ENCODE assay signal across 1 cellular context in genomic region chr10:35126530-35127288, GRCh38.
TF ChIP-seq lines count a peak whose summit lies in the region.

TSS of gene CREM (plus strand) at chr10:35126846. CDS start at chr10:35137836, 10,990 bp downstream.

TF ChIP-seq in HepG2, 621 proteins besides CTCF, POLR2A, EP300 and RAD21 (continued from another document and continues in another):
- TF ChIP-seq MIXL1 (CRISPR knock-in tag; IDR thresholded peaks at IDR 0.05), result no peak
- TF ChIP-seq ZNF33A (CRISPR knock-in tag; IDR thresholded peaks at IDR 0.05; ENCODE audit: borderline replicate concordance), result no peak; the same call in 1 of the 2 replicates
- TF ChIP-seq ZNF569 (CRISPR knock-in tag; IDR thresholded peaks at IDR 0.05; ENCODE audit: borderline replicate concordance), result no peak
- 0 out of 2 replicates have a peak, but pooled peaks have one; percentile 54 for TF ChIP-seq KLF13 (CRISPR knock-in tag; IDR thresholded peaks at IDR 0.05)
- no peak for TF ChIP-seq ZNF414 (CRISPR knock-in tag; IDR thresholded peaks at IDR 0.05)
- TF ChIP-seq ZNF883 (CRISPR knock-in tag; IDR thresholded peaks at IDR 0.05; ENCODE audit: not compliant biosample characterization), result peak; percentile 33
- no peak for TF ChIP-seq ZNF670 (CRISPR knock-in tag; IDR thresholded peaks at IDR 0.05; ENCODE audit: borderline replicate concordance)
- peak; percentile 70; the same call in 1 of the 2 replicates for TF ChIP-seq ZNF780A (CRISPR knock-in tag; IDR thresholded peaks at IDR 0.05)
- TF ChIP-seq SRSF4 (IDR thresholded peaks at IDR 0.05; ENCODE audit: low read depth, low read length, poor library complexity, severe bottlenecking), result no peak
- TF ChIP-seq ZNF136 (CRISPR knock-in tag; IDR thresholded peaks at IDR 0.05; ENCODE audit: low read depth), result no peak; the same call in 1 of the 2 replicates
- no peak; the same call in 1 of the 2 replicates for TF ChIP-seq HES4 (CRISPR knock-in tag; IDR thresholded peaks at IDR 0.05; ENCODE audit: borderline replicate concordance)
- TF ChIP-seq MBD4 (IDR thresholded peaks at IDR 0.05; ENCODE audit: borderline replicate concordance, low read length), result no peak
- no peak for TF ChIP-seq RARG (CRISPR knock-in tag; IDR thresholded peaks at IDR 0.05; ENCODE audit: low read depth)
- TF ChIP-seq RCOR2 (CRISPR knock-in tag; IDR thresholded peaks at IDR 0.05), result peak; percentile 39; the same call in 1 of the 2 replicates
- no peak; the same call in 1 of the 2 replicates for TF ChIP-seq THAP7 (CRISPR knock-in tag; IDR thresholded peaks at IDR 0.05)
- TF ChIP-seq NONO (IDR thresholded peaks at IDR 0.05), result no peak
- TF ChIP-seq NONO (CRISPR knock-in tag; conservative IDR thresholded peaks at IDR 0.05), result no peak; the same call in 1 of the 2 replicates
- TF ChIP-seq ZBTB8A (CRISPR knock-in tag; IDR thresholded peaks at IDR 0.05; ENCODE audit: borderline replicate concordance, low read depth), result peak; percentile 71; the same call in 1 of the 2 replicates
- TF ChIP-seq CREM (IDR thresholded peaks at IDR 0.05), result no peak; the same call in 1 of the 2 replicates
- 0 out of 2 replicates have a peak, but pooled peaks have one; percentile 44 for TF ChIP-seq CREM (CRISPR knock-in tag; IDR thresholded peaks at IDR 0.05)
- peak; percentile 21; the same call in 1 of the 2 replicates for TF ChIP-seq NFYB (CRISPR knock-in tag; IDR thresholded peaks at IDR 0.05)
- peak; percentile 72; the same call in 1 of the 2 replicates for TF ChIP-seq ZNF788 (CRISPR knock-in tag; IDR thresholded peaks at IDR 0.05; ENCODE audit: borderline replicate concordance)
- no peak for TF ChIP-seq ZNF772 (CRISPR knock-in tag; IDR thresholded peaks at IDR 0.05)
- 0 out of 2 replicates have a peak, but pooled peaks have one; percentile 47 for TF ChIP-seq HNRNPL (IDR thresholded peaks at IDR 0.05; ENCODE audit: low read depth, low read length)
- no peak for TF ChIP-seq ZNF558 (CRISPR knock-in tag; IDR thresholded peaks at IDR 0.05; ENCODE audit: borderline replicate concordance)
- TF ChIP-seq POLR2G (IDR thresholded peaks at IDR 0.05; ENCODE audit: low read depth, low read length), result peak; percentile 90
- no peak for TF ChIP-seq ZKSCAN1 (IDR thresholded peaks at IDR 0.05; ENCODE audit: low read length)
- TF ChIP-seq ZNF121 (CRISPR knock-in tag; IDR thresholded peaks at IDR 0.05), result peak; percentile 62; the same call in 1 of the 2 replicates
- TF ChIP-seq ZNF318 (CRISPR knock-in tag; IDR thresholded peaks at IDR 0.05), result no peak; the same call in 1 of the 2 replicates
- peak; percentile 63; the same call in 1 of the 2 replicates for TF ChIP-seq TFAP4 (IDR thresholded peaks at IDR 0.05; ENCODE audit: borderline replicate concordance, low read depth)
- TF ChIP-seq TEAD2 (CRISPR knock-in tag; IDR thresholded peaks at IDR 0.05), result no peak
- no peak; the same call in 1 of the 2 replicates for TF ChIP-seq ZSCAN5A (CRISPR knock-in tag; IDR thresholded peaks at IDR 0.05; ENCODE audit: borderline replicate concordance)
- no peak for TF ChIP-seq ADNP (CRISPR knock-in tag; IDR thresholded peaks at IDR 0.05)
- TF ChIP-seq ZNF34 (CRISPR knock-in tag; IDR thresholded peaks at IDR 0.05; ENCODE audit: borderline replicate concordance), result peak; percentile 83; the same call in 1 of the 2 replicates
- TF ChIP-seq MTERF4 (CRISPR knock-in tag; IDR thresholded peaks at IDR 0.05), result no peak
- TF ChIP-seq REST (IDR thresholded peaks at IDR 0.05; ENCODE audit: borderline replicate concordance in 1 of 2, low read depth in 1 of 2, low read length in 2 of 2), result no peak; a peak in 1 of 4 replicates
- TF ChIP-seq WIZ (CRISPR knock-in tag; IDR thresholded peaks at IDR 0.05), result peak; percentile 19; the same call in 1 of the 2 replicates
- TF ChIP-seq NRL (CRISPR knock-in tag; IDR thresholded peaks at IDR 0.05; ENCODE audit: borderline replicate concordance), result peak; percentile 54; the same call in 1 of the 2 replicates
- no peak for TF ChIP-seq ZNF878 (CRISPR knock-in tag; IDR thresholded peaks at IDR 0.05)
- peak; percentile 87 for TF ChIP-seq ZNF362 (CRISPR knock-in tag; IDR thresholded peaks at IDR 0.05; ENCODE audit: borderline replicate concordance)
- no peak; the same call in 1 of the 2 replicates for TF ChIP-seq CENPBD1 (CRISPR knock-in tag; IDR thresholded peaks at IDR 0.05; ENCODE audit: borderline replicate concordance, low read depth)
- TF ChIP-seq ZNF550 (CRISPR knock-in tag; IDR thresholded peaks at IDR 0.05; ENCODE audit: borderline replicate concordance), result no peak
- no peak; the same call in 1 of the 2 replicates for TF ChIP-seq ZFP37 (CRISPR knock-in tag; IDR thresholded peaks at IDR 0.05; ENCODE audit: borderline replicate concordance)
- no peak for TF ChIP-seq JDP2 (CRISPR knock-in tag; IDR thresholded peaks at IDR 0.05; ENCODE audit: borderline replicate concordance)
